In the genomic region with DNA sequence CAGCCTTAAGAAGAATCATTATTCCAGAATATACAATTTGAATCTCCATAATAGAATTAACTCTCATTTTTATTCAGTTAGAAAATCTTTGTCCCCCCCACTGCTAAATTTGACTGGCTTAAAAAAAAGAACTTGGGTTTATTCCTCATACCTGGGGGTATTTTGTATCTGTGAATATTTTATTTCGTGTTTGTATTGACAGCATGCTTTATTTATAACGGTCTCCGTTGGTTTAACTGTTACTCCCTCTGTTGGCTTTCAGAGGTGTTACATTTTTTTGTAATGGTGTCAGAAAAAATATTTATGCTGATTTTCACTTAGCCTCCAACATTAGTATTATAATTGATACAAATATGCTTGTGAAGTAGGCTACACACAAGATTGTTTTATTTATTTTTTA, we compare ENCODE assay signal across 9 cellular contexts.
DNase-seq lines count a peak whose midpoint lies in the region; ATAC-seq and TF ChIP-seq lines count a peak whose summit lies in the region.
"Had no signal": no experiment of that assay in that cellular context is flagged by ENCODE, and none has a peak within 500 bp of the region (broad histone marks: within the 10 kb centered on the region; RNA-seq: fewer than 3 reads in every experiment).

No MANE protein-coding gene starts in this region.

- H3K4me2 ChIP-seq in HCT116 (ENCODE audit: low read length): no peak overlapping the region

- peaks cover 0 to 2% (median 0%) of the 10 kb centered on the region in 7 donors for H3K9me3 Mint-ChIP-seq in CD4-positive, CD25-positive, alpha-beta regulatory T cell
- no peaks in the 10 kb centered on the region for H3K9me3 Mint-ChIP-seq in activated naive CD8-positive, alpha-beta T cell treated with anti-CD3 and anti-CD28 coated beads, Interleukin-2, amount 10 ng/mL, durations not matched to agents 7 days and 5 days

- peak in 1 of 2 donors; percentile 36 for ATAC-seq in CD4-positive, CD25-positive, alpha-beta regulatory T cell (ENCODE audit: low read depth in 2 of 2)
- ATAC-seq in HCT116 (peak; percentile 52; the same call in 1 of the 2 replicates), right lobe of liver (peak; percentile 46 to 66 (median 52)), HG03095 (IDR thresholded peaks at IDR 0.05; ENCODE audit: unreplicated experiment) (no peak), GM21515 (IDR thresholded peaks at IDR 0.05; ENCODE audit: unreplicated experiment) (no peak), mucosa of descending colon (no peak)
- ATAC-seq in activated naive CD8-positive, alpha-beta T cell treated with anti-CD3 and anti-CD28 coated beads, Interleukin-2, amount 10 ng/mL, durations not matched to agents 7 days and 5 days (ENCODE audit: low read depth): no peak

- H3K9me2 ChIP-seq in HCT116 (ENCODE audit: insufficient read depth): no peaks in the 10 kb centered on the region

- RAD21 ChIA-PET in HCT116 (lab: Charles Lee; ENCODE audit: low non-redundant PET in 1 of 2, low total read pairs in 2 of 2, uncharacterized antibody in 2 of 2, unreplicated experiment in 2 of 2): interaction anchor here in 1 of 2 experiments (1.0 kb wide), 1 partner anchor 40 kb away, joined by 5 read pairs; a partner anchor contains a TSS

- POLR2A ChIA-PET in HCT116 (lab: Charles Lee): no interaction called here
- POLR2A ChIA-PET in activated naive CD8-positive, alpha-beta T cell treated with anti-CD3 and anti-CD28 coated beads, Interleukin-2, amount 10 ng/mL, durations not matched to agents 7 days and 5 days (lab: Charles Lee): interaction anchor here (1.1 kb wide), 1 partner anchor 58 kb away, joined by 8 read pairs; no protein-coding TSS in a partner anchor

- CTCF ChIA-PET in HCT116 (lab: Charles Lee): interaction anchor here (0.7 to 2.2 kb wide), 5 partner anchors 11 to 140 kb away, joined by 3 to 23 read pairs (median 4); a partner anchor contains a TSS

- no peak overlapping the region for H3K4me3 Mint-ChIP-seq in CD4-positive, CD25-positive, alpha-beta regulatory T cell
- H3K4me3 Mint-ChIP-seq in activated naive CD8-positive, alpha-beta T cell treated with anti-CD3 and anti-CD28 coated beads, Interleukin-2, amount 10 ng/mL, durations not matched to agents 7 days and 5 days: no peak overlapping the region

- H3K27ac Mint-ChIP-seq in CD4-positive, CD25-positive, alpha-beta regulatory T cell: peak overlapping the region in 1 of 3 donors; percentile 23
- H3K27ac Mint-ChIP-seq in activated naive CD8-positive, alpha-beta T cell treated with anti-CD3 and anti-CD28 coated beads, Interleukin-2, amount 10 ng/mL, durations not matched to agents 7 days and 5 days: peak overlapping the region; percentile 14

- no peak for TF ChIP-seq POLR2A in HCT116 (IDR thresholded peaks at IDR 0.05; ENCODE audit: borderline replicate concordance, extremely low read depth, insufficient read depth, insufficient read length)
- TF ChIP-seq POLR2A in right lobe of liver (IDR thresholded peaks at IDR 0.05): no peak

- TF ChIP-seq RAD21 in HCT116 (IDR thresholded peaks at IDR 0.05; ENCODE audit: low read depth): peak; percentile 69

- H3K27me3 Mint-ChIP-seq in CD4-positive, CD25-positive, alpha-beta regulatory T cell: no peaks in the 10 kb centered on the region
- H3K27me3 Mint-ChIP-seq in activated naive CD8-positive, alpha-beta T cell treated with anti-CD3 and anti-CD28 coated beads, Interleukin-2, amount 10 ng/mL, durations not matched to agents 7 days and 5 days: no peaks in the 10 kb centered on the region

- BruUV-seq in HCT116 (replicated peaks; lab: Mats Ljungman, UMichigan): no TSS peak

- H2AFZ ChIP-seq in HCT116 (ENCODE audit: low read depth, low read length, poor library complexity, severe bottlenecking): no peak overlapping the region

- peaks cover 86% of the 10 kb centered on the region for H3K79me2 ChIP-seq in HCT116 (ENCODE audit: insufficient read depth, low read length)

- H3K4me3 ChIP-seq in CD4-positive, CD25-positive, alpha-beta regulatory T cell (ENCODE audit: low read depth, low read length): peak overlapping the region; percentile 34
- H3K4me3 ChIP-seq in HCT116 (replicated peaks in 1 of 2; ENCODE audit: low read depth in 1 of 2, low read length in 2 of 2) (no peak overlapping the region), right lobe of liver (no peak overlapping the region), mucosa of descending colon (no peak overlapping the region)

- 5% methylated on average over 3 of the region's 3 CpGs for WGBS in right lobe of liver (ENCODE audit: insufficient coverage, low coverage, low lambda C conversion rate, missing lambda C conversion rate)

- peaks cover 32% of the 10 kb centered on the region for H3K4me1 ChIP-seq in CD4-positive, CD25-positive, alpha-beta regulatory T cell (ENCODE audit: control insufficient read depth, insufficient read depth, low read length, poor library complexity, severe bottlenecking)
- no peaks in the 10 kb centered on the region for H3K4me1 ChIP-seq in HCT116 (ENCODE audit: control insufficient read depth in 1 of 2, insufficient read depth in 2 of 2, low read length in 2 of 2)
- peaks cover 0 to 11% (median 0%) of the 10 kb centered on the region in 4 donors for H3K4me1 ChIP-seq in right lobe of liver
- H3K4me1 ChIP-seq in mucosa of descending colon (ENCODE audit: low read depth): no peaks in the 10 kb centered on the region

- H4K20me1 ChIP-seq in HCT116 (ENCODE audit: insufficient read depth): peaks cover 11% of the 10 kb centered on the region; the same call in 1 of the 2 replicates

- H3K4me1 Mint-ChIP-seq in CD4-positive, CD25-positive, alpha-beta regulatory T cell: peaks cover 57 to 90% (median 78%) of the 10 kb centered on the region in 4 donors
- peaks cover 56% of the 10 kb centered on the region for H3K4me1 Mint-ChIP-seq in activated naive CD8-positive, alpha-beta T cell treated with anti-CD3 and anti-CD28 coated beads, Interleukin-2, amount 10 ng/mL, durations not matched to agents 7 days and 5 days

- H3K36me3 ChIP-seq in CD4-positive, CD25-positive, alpha-beta regulatory T cell (ENCODE audit: control insufficient read depth, insufficient read depth, low read length): peaks cover 18% of the 10 kb centered on the region
- 0 out of 4 replicates have a peak, but pooled peaks cover 0 to 9% of the 10 kb centered on the region in 2 experiments for H3K36me3 ChIP-seq in HCT116 (ENCODE audit: control insufficient read depth in 1 of 2, insufficient read depth in 2 of 2, low read length in 2 of 2)
- H3K36me3 ChIP-seq in right lobe of liver: peaks cover 0 to 5% (median 0%) of the 10 kb centered on the region in 4 donors
- H3K36me3 ChIP-seq in mucosa of descending colon (ENCODE audit: low read depth): no peaks in the 10 kb centered on the region

- TF ChIP-seq CTCF in HCT116 (IDR thresholded peaks at IDR 0.05 in 2 of 3, conservative IDR thresholded peaks at IDR 0.05 in 1 of 3; ENCODE audit: borderline replicate concordance in 1 of 3, insufficient read depth in 1 of 3, low read depth in 2 of 3, low read length in 2 of 3) (peak; percentile 45 to 76 (median 65)), right lobe of liver (IDR thresholded peaks at IDR 0.05) (peak; percentile 49 to 55 (median 54)), mucosa of descending colon (IDR thresholded peaks at IDR 0.05) (no peak)

- intact Hi-C loops in HCT116 (cut with micrococcal nuclease): loop anchor here (1.0 kb wide), 2 partner anchors 40 to 65 kb away; no protein-coding TSS in a partner anchor
- intact Hi-C loops in right lobe of liver (cut with DNase I): no loop called here
- intact Hi-C loops in posterior cingulate gyrus (cut with DNase I): no loop called here
- intact Hi-C loops in mucosa of descending colon (cut with DNase I, micrococcal nuclease): no loop called here

- no peak overlapping the region for H3K27ac ChIP-seq in CD4-positive, CD25-positive, alpha-beta regulatory T cell (ENCODE audit: insufficient read depth, low read length, poor library complexity, severe bottlenecking)
- no peak overlapping the region for H3K27ac ChIP-seq in HCT116 (ENCODE audit: low read depth, low read length)
- H3K27ac ChIP-seq in right lobe of liver: no peak overlapping the region

- H3K36me3 Mint-ChIP-seq in CD4-positive, CD25-positive, alpha-beta regulatory T cell: peaks cover 17% of the 10 kb centered on the region
- peaks cover 36% of the 10 kb centered on the region for H3K36me3 Mint-ChIP-seq in activated naive CD8-positive, alpha-beta T cell treated with anti-CD3 and anti-CD28 coated beads, Interleukin-2, amount 10 ng/mL, durations not matched to agents 7 days and 5 days

- DNase-seq in CD4-positive, CD25-positive, alpha-beta regulatory T cell: peak in 2 of 3 donors; percentile 34 to 44
- DNase-seq in HCT116 (ENCODE audit: low read depth, low spot score) (peak; percentile 21), right lobe of liver (no peak), posterior cingulate gyrus (no peak), mucosa of descending colon (no peak)
- DNase-seq in activated naive CD8-positive, alpha-beta T cell treated with anti-CD3 and anti-CD28 coated beads, Interleukin-2, amount 10 ng/mL, durations not matched to agents 7 days and 5 days: no peak
- DNase-seq: activated CD4-positive, CD25-positive, alpha-beta regulatory T cell treated with anti-CD3 and anti-CD28 coated beads, Interleukin-2, amount 50 U/mL, for 72 hours had no signal

- no peak overlapping the region for H3K9ac ChIP-seq in HCT116 (ENCODE audit: low read length)

- H3K27me3 ChIP-seq in CD4-positive, CD25-positive, alpha-beta regulatory T cell (ENCODE audit: control insufficient read depth, insufficient read depth, low read length): no peaks in the 10 kb centered on the region
- H3K27me3 ChIP-seq in HCT116 (ENCODE audit: insufficient read depth, low read length) (no peaks in the 10 kb centered on the region), right lobe of liver (no peaks in the 10 kb centered on the region)

- no peaks in the 10 kb centered on the region for H3K9me3 ChIP-seq in CD4-positive, CD25-positive, alpha-beta regulatory T cell (ENCODE audit: control insufficient read depth in 2 of 2, low read length in 2 of 2)
- H3K9me3 ChIP-seq in HCT116 (ENCODE audit: control insufficient read depth in 1 of 2, insufficient read depth in 1 of 2, low read depth in 1 of 2, low read length in 2 of 2) (no peaks in the 10 kb centered on the region), right lobe of liver (no peaks in the 10 kb centered on the region), mucosa of descending colon (no peaks in the 10 kb centered on the region)

TF ChIP-seq in HCT116, 20 proteins besides CTCF, POLR2A, EP300 and RAD21 (continues in another document):
- TF ChIP-seq, protein P1, sequence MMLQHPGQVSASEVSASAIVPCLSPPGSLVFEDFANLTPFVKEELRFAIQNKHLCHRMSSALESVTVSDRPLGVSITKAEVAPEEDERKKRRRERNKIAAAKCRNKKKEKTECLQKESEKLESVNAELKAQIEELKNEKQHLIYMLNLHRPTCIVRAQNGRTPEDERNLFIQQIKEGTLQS (IDR thresholded peaks at IDR 0.05): no peak

Comparison
In these comparisons a context has a peak if more than half of its experiments do, and no peak if none do; other contexts are left out.
1. ATAC-seq: peak in HCT116 (single experiment) and right lobe of liver (4 of 4); none in activated naive CD8-positive, alpha-beta T cell treated with anti-CD3 and anti-CD28 coated beads, Interleukin-2, amount 10 ng/mL, durations not matched to agents 7 days and 5 days (single experiment), HG03095 (single experiment), GM21515 (single experiment) and mucosa of descending colon (single experiment).
2. DNase-seq: peak in CD4-positive, CD25-positive, alpha-beta regulatory T cell (2 of 3) and HCT116 (single experiment); none in activated naive CD8-positive, alpha-beta T cell treated with anti-CD3 and anti-CD28 coated beads, Interleukin-2, amount 10 ng/mL, durations not matched to agents 7 days and 5 days (single experiment), right lobe of liver (0 of 3), posterior cingulate gyrus (0 of 10) and mucosa of descending colon (0 of 3).